In genomic region chr4:190064342-190064741, GRCh38 we compare ENCODE assay signal across 8 cellular contexts. TPM values are rescaled to one million over a fixed set of nuclear protein-coding genes. Genes with fewer than 3 reads are reported as not detected.
"Had no signal": no experiment of that assay in that cellular context is flagged by ENCODE, and none has a peak within 500 bp of the region (broad histone marks: within the 10 kb centered on the region; RNA-seq: fewer than 3 reads in every experiment).

Gene DBET, plus strand, starts transcription at chr4:190064502.

RNA-seq across cellular contexts. Expression of gene DBET, which starts in this region (rescaled TPM):
- total RNA-seq: activated CD4-positive, alpha-beta memory T cell treated with anti-CD3 and anti-CD28 coated beads, Interleukin-2, amount 10 ng/mL, durations not matched to agents 7 days and 5 days; activated CD8-positive, alpha-beta memory T cell treated with anti-CD3 and anti-CD28 coated beads, Interleukin-2, amount 10 ng/mL, durations not matched to agents 7 days and 5 days; bronchial epithelial cell; cerebellum; LHCN-M2; PC-9; RPMI7951; SJSA1 had no signal
